Comparison of ENCODE assay signal across 1 cellular context in the genomic region with DNA sequence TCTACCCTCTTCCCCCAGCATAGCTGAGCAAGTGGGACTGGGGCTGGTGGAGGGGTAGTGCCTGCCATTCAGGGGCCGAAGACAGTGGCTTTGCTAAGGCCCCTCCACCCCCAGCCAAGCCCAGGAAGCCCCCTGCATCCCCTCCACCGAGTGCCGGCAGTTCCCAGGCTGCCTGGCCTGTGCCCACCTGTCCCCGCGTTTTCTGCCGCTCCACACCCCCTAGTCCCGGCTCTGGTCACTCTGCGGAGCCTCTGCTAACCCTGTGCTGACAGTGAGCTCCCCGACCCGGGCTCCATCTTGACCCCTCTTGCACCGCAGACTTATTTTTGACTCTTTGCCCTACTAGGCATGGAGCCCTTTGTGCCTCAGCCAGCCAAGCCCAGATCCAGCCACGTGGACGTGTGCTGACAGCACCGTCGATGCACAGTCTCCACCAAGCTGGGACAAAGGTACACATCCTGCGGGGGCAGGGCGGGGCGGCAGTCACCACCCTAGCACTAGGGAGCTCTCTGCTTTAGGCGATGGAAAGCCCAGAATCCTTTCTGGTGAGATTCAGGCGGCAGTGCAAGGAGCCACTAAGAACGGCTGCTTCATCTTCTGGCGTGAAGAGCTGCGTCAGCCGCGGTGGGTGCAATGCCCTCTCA.
TF ChIP-seq lines count a peak whose summit lies in the region.

No MANE protein-coding gene starts in this region.

TF ChIP-seq in A549, 52 proteins besides CTCF, POLR2A, EP300 and RAD21 (continued from another document):
- TF ChIP-seq, protein P1, sequence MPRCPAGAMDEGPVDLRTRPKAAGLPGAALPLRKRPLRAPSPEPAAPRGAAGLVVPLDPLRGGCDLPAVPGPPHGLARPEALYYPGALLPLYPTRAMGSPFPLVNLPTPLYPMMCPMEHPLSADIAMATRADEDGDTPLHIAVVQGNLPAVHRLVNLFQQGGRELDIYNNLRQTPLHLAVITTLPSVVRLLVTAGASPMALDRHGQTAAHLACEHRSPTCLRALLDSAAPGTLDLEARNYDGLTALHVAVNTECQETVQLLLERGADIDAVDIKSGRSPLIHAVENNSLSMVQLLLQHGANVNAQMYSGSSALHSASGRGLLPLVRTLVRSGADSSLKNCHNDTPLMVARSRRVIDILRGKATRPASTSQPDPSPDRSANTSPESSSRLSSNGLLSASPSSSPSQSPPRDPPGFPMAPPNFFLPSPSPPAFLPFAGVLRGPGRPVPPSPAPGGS (IDR thresholded peaks at IDR 0.05): no peak
- TF ChIP-seq RFX5 (IDR thresholded peaks at IDR 0.05): no peak
- TF ChIP-seq GATA3 (IDR thresholded peaks at IDR 0.05; ENCODE audit: borderline replicate concordance): no peak
- TF ChIP-seq ZC3H11A (IDR thresholded peaks at IDR 0.05): no peak
- TF ChIP-seq KDM1A (IDR thresholded peaks at IDR 0.05; ENCODE audit: low read depth): no peak
- TF ChIP-seq, protein P2, sequence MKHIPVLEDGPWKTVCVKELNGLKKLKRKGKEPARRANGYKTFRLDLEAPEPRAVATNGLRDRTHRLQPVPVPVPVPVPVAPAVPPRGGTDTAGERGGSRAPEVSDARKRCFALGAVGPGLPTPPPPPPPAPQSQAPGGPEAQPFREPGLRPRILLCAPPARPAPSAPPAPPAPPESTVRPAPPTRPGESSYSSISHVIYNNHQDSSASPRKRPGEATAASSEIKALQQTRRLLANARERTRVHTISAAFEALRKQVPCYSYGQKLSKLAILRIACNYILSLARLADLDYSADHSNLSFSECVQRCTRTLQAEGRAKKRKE (CRISPR knock-in tag; IDR thresholded peaks at IDR 0.05; ENCODE audit: low read depth): no peak
- no peak for TF ChIP-seq ZFP36 (IDR thresholded peaks at IDR 0.05; ENCODE audit: borderline replicate concordance, partially characterized antibody)
- TF ChIP-seq, protein P3, sequence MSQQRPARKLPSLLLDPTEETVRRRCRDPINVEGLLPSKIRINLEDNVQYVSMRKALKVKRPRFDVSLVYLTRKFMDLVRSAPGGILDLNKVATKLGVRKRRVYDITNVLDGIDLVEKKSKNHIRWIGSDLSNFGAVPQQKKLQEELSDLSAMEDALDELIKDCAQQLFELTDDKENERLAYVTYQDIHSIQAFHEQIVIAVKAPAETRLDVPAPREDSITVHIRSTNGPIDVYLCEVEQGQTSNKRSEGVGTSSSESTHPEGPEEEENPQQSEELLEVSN (IDR thresholded peaks at IDR 0.05; ENCODE audit: borderline replicate concordance, low read depth): no peak
- TF ChIP-seq CHD4 (IDR thresholded peaks at IDR 0.05; ENCODE audit: borderline replicate concordance): no peak
- TF ChIP-seq HOXB13 (CRISPR knock-in tag; IDR thresholded peaks at IDR 0.05; ENCODE audit: low read depth): no peak
- no peak for TF ChIP-seq TFCP2L1 (CRISPR knock-in tag; IDR thresholded peaks at IDR 0.05)
